In the genomic region with DNA sequence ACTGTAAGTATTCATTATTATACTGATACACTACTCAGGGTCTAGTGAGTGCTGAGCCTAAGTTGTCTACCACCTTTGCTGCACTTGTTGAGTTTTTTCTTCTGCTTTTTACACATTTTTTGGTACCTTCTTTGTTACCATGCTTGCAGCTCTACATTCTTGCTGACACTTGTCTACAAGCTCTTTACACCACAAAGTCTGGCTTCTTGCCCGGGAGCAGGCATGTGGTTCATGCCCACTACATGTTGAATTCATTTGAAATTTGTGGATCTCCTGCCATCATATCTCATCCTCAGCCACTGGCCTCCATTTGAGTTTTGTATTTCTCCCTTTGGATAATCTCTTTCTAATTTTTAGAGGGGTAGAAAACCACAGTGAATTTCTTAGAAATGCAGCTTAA, we compare ENCODE assay signal across 25 cellular contexts. TPM values are rescaled to one million over a fixed set of nuclear protein-coding genes. Genes with fewer than 3 reads are reported as not detected.
"Had no signal": no experiment of that assay in that cellular context is flagged by ENCODE, and none has a peak within 500 bp of the region (broad histone marks: within the 10 kb centered on the region; RNA-seq: fewer than 3 reads in every experiment).

No MANE protein-coding gene starts in this region.

- H3K27ac Mint-ChIP-seq: activated naive CD4-positive, alpha-beta T cell treated with anti-CD3 and anti-CD28 coated beads, Interleukin-2, amount 50 U/mL, for 72 hours; dendritic cell treated with granulocyte-macrophage colony-stimulating factor and Interleukin-4, amounts not matched to agents 40 ng/mL and 50 ng/mL, for 4 days; WTC11 had no signal

- H3K27me3 Mint-ChIP-seq: dendritic cell treated with granulocyte-macrophage colony-stimulating factor and Interleukin-4, amounts not matched to agents 40 ng/mL and 50 ng/mL, for 4 days; naive thymus-derived CD8-positive, alpha-beta T cell; stimulated activated naive CD8-positive, alpha-beta T cell treated with anti-CD3 and anti-CD28 coated beads, Interleukin-15, amount 100 ng/mL, for 72 hours had no signal

- H3K4me3 ChIP-seq: cardiac muscle cell, lower lobe of right lung, ovary, prostate gland, right atrium auricular region, suprapubic skin, transverse colon, uterus had no signal

- H3K4me3 Mint-ChIP-seq: dendritic cell treated with granulocyte-macrophage colony-stimulating factor and Interleukin-4, amounts not matched to agents 40 ng/mL and 50 ng/mL, for 4 days; naive thymus-derived CD8-positive, alpha-beta T cell; stimulated activated naive CD8-positive, alpha-beta T cell treated with anti-CD3 and anti-CD28 coated beads, Interleukin-15, amount 100 ng/mL, for 72 hours; WTC11 had no signal

- H3K4me1 ChIP-seq: lower lobe of right lung, prostate gland, right atrium auricular region, suprapubic skin, transverse colon, uterus had no signal

- H3K27me3 ChIP-seq: cardiac muscle cell, ovary, right atrium auricular region, suprapubic skin, transverse colon, uterus had no signal

- H3K9me3 ChIP-seq: ovary, prostate gland, suprapubic skin had no signal

- H3K4me1 Mint-ChIP-seq: WTC11 had no signal

- DNase-seq: activated gamma-delta T cell treated with Interleukin-2 at 50 U/mL for 16 hours; activated T-cell treated with anti-CD3 and anti-CD28 coated beads, Interleukin-2, amount 50 U/mL, for 1 hour; amniotic stem cell; effector CD4-positive, alpha-beta T cell; foreskin fibroblast; kidney; lower lobe of right lung; naive thymus-derived CD8-positive, alpha-beta T cell; ovary; stimulated activated CD4-positive, alpha-beta T cell treated with anti-CD3 and anti-CD28 coated beads, Interleukin-12 subunit alpha, Interleukin-12 subunit beta, amount 100 ng/mL, for 4 hours; stimulated activated CD4-positive, alpha-beta T cell treated with anti-CD3 and anti-CD28 coated beads, Interleukin-4, amount 100 ng/mL, for 4 hours; stimulated activated naive CD8-positive, alpha-beta T cell treated with anti-CD3 and anti-CD28 coated beads, Interleukin-15, amount 100 ng/mL, for 72 hours; T-helper 1 cell; T1000; transverse colon; uterus had no signal

- H3K36me3 ChIP-seq: cardiac muscle cell, ovary, prostate gland, right atrium auricular region, transverse colon, uterus had no signal

- ATAC-seq: activated naive CD4-positive, alpha-beta T cell treated with anti-CD3 and anti-CD28 coated beads, Interleukin-2, amount 50 U/mL, for 72 hours; naive thymus-derived CD8-positive, alpha-beta T cell; stimulated activated naive CD8-positive, alpha-beta T cell treated with anti-CD3 and anti-CD28 coated beads, Interleukin-15, amount 100 ng/mL, for 72 hours; WTC11 had no signal

- H3K27ac ChIP-seq: cardiac muscle cell, lower lobe of right lung, ovary, prostate gland, right atrium auricular region, suprapubic skin, transverse colon, uterus had no signal

RNA-seq across cellular contexts. Expression of a gene that starts 29.9 kb away (rescaled TPM):
- total RNA-seq: WTC11 had no signal

RNA-seq across cellular contexts. Expression of a gene that starts 37.4 kb away (rescaled TPM):
- total RNA-seq: cerebellum, glomerular endothelial cell, WTC11 had no signal
- polyA plus RNA-seq: cardiac muscle cell had no signal
